In genomic region chr16:20611350-20611902, GRCh38 we compare ENCODE assay signal across 17 cellular contexts. TPM values are rescaled to one million over a fixed set of nuclear protein-coding genes. Genes with fewer than 3 reads are reported as not detected.
DNase-seq lines count a peak whose midpoint lies in the region; ATAC-seq, FAIRE-seq and TF ChIP-seq lines count a peak whose summit lies in the region.
"Had no signal": no experiment of that assay in that cellular context is flagged by ENCODE, and none has a peak within 500 bp of the region (broad histone marks: within the 10 kb centered on the region; RNA-seq: fewer than 3 reads in every experiment).

No MANE protein-coding gene starts in this region.

- peak overlapping the region; percentile 14 to 70 for H3K27ac Mint-ChIP-seq in activated naive CD4-positive, alpha-beta T cell treated with anti-CD3 and anti-CD28 coated beads, Interleukin-2, amount 50 U/mL, for 72 hours
- H3K27ac Mint-ChIP-seq in activated naive CD4-positive, alpha-beta T cell treated with anti-CD3 and anti-CD28 coated beads for 36 hours: no peak overlapping the region
- H3K27ac Mint-ChIP-seq in stimulated activated memory B cell treated with anti-CD40 and anti-IgM and Interleukin-4, amounts not matched to agents 10 μg/mL and 1 μg/mL and 100 μg/mL, for 72 hours: no peak overlapping the region
- H3K27ac Mint-ChIP-seq: GM23338; T-helper 1 cell treated with Interleukin-12 subunit alpha and Interleukin-12 subunit beta and Interleukin-4 antibody, amounts not matched to agents 30 μg/mL and 1 μg/mL, for 36 hours had no signal

- ATAC-seq in activated naive CD4-positive, alpha-beta T cell treated with anti-CD3 and anti-CD28 coated beads, Interleukin-2, amount 50 U/mL, for 72 hours: no peak
- ATAC-seq in lower lobe of right lung (peak in 1 of 2 donors; percentile 40), upper lobe of right lung (peak; percentile 11)
- ATAC-seq in stimulated activated memory B cell treated with anti-CD40 and anti-IgM and Interleukin-4, amounts not matched to agents 10 μg/mL and 1 μg/mL and 100 μg/mL, for 72 hours: no peak
- ATAC-seq: GM23338 had no signal

- no peak overlapping the region for H3K4me3 ChIP-seq in lower lobe of right lung
- no peak overlapping the region for H3K4me3 ChIP-seq in upper lobe of right lung
- H3K4me3 ChIP-seq: adrenal gland, GM23338 had no signal

- CTCF ChIA-PET in activated naive CD4-positive, alpha-beta T cell treated with anti-CD3 and anti-CD28 coated beads for 36 hours (lab: Charles Lee): no interaction called here

- intact Hi-C loops in activated naive CD4-positive, alpha-beta T cell treated with anti-CD3 and anti-CD28 coated beads for 36 hours (cut with micrococcal nuclease): no loop called here
- intact Hi-C loops in lower lobe of right lung (cut with DNase I): no loop called here
- intact Hi-C loops in upper lobe of right lung (cut with DNase I): no loop called here

- H3K4me1 ChIP-seq in lower lobe of right lung (peaks cover 19% of the 10 kb centered on the region), upper lobe of right lung (peaks cover 16% of the 10 kb centered on the region)
- H3K4me1 ChIP-seq: adrenal gland had no signal

- peaks cover 11% of the 10 kb centered on the region for H3K27me3 Mint-ChIP-seq in activated naive CD4-positive, alpha-beta T cell treated with anti-CD3 and anti-CD28 coated beads for 36 hours (ENCODE audit: low read depth)
- peaks cover 38% of the 10 kb centered on the region for H3K27me3 Mint-ChIP-seq in stimulated activated memory B cell treated with anti-CD40 and anti-IgM and Interleukin-4, amounts not matched to agents 10 μg/mL and 1 μg/mL and 100 μg/mL, for 72 hours

- no peaks in the 10 kb centered on the region for H3K9me3 Mint-ChIP-seq in activated naive CD4-positive, alpha-beta T cell treated with anti-CD3 and anti-CD28 coated beads, Interleukin-2, amount 50 U/mL, for 72 hours
- H3K9me3 Mint-ChIP-seq in activated naive CD4-positive, alpha-beta T cell treated with anti-CD3 and anti-CD28 coated beads for 36 hours: no peaks in the 10 kb centered on the region
- H3K9me3 Mint-ChIP-seq in stimulated activated memory B cell treated with anti-CD40 and anti-IgM and Interleukin-4, amounts not matched to agents 10 μg/mL and 1 μg/mL and 100 μg/mL, for 72 hours: no peaks in the 10 kb centered on the region
- H3K9me3 Mint-ChIP-seq: GM23338; T-helper 1 cell treated with Interleukin-12 subunit alpha and Interleukin-12 subunit beta and Interleukin-4 antibody, amounts not matched to agents 30 μg/mL and 1 μg/mL, for 36 hours had no signal

- no peak for TF ChIP-seq POLR2A in H54 (IDR thresholded peaks at IDR 0.05; ENCODE audit: low read depth, low read length)

- no peak overlapping the region for H3K4me3 Mint-ChIP-seq in activated naive CD4-positive, alpha-beta T cell treated with anti-CD3 and anti-CD28 coated beads for 36 hours
- H3K4me3 Mint-ChIP-seq in stimulated activated memory B cell treated with anti-CD40 and anti-IgM and Interleukin-4, amounts not matched to agents 10 μg/mL and 1 μg/mL and 100 μg/mL, for 72 hours: no peak overlapping the region
- H3K4me3 Mint-ChIP-seq: GM23338; T-helper 1 cell treated with Interleukin-12 subunit alpha and Interleukin-12 subunit beta and Interleukin-4 antibody, amounts not matched to agents 30 μg/mL and 1 μg/mL, for 36 hours had no signal

- H3K27ac ChIP-seq in caudate nucleus (ENCODE audit: low read depth, low read length) (no peak overlapping the region), lower lobe of right lung (peak overlapping the region; percentile 49), upper lobe of right lung (peak overlapping the region; percentile 70)

- H3K27me3 ChIP-seq in lower lobe of right lung (ENCODE audit: low read depth): no peaks in the 10 kb centered on the region
- H3K27me3 ChIP-seq in upper lobe of right lung: no peaks in the 10 kb centered on the region
- H3K27me3 ChIP-seq: adrenal gland had no signal

- H3K9me3 ChIP-seq in lower lobe of right lung (no peaks in the 10 kb centered on the region), upper lobe of right lung (no peaks in the 10 kb centered on the region)
- H3K9me3 ChIP-seq: adrenal gland had no signal

- H3K36me3 ChIP-seq in lower lobe of right lung (no peaks in the 10 kb centered on the region), upper lobe of right lung (no peaks in the 10 kb centered on the region)
- H3K36me3 ChIP-seq: adrenal gland had no signal

- no peaks in the 10 kb centered on the region for H3K4me1 Mint-ChIP-seq in activated naive CD4-positive, alpha-beta T cell treated with anti-CD3 and anti-CD28 coated beads for 36 hours (ENCODE audit: low read depth)
- H3K4me1 Mint-ChIP-seq in stimulated activated memory B cell treated with anti-CD40 and anti-IgM and Interleukin-4, amounts not matched to agents 10 μg/mL and 1 μg/mL and 100 μg/mL, for 72 hours: no peaks in the 10 kb centered on the region

- FAIRE-seq in H54 (lab: Jason Lieb, UNC): no peak
- FAIRE-seq: A204.1, islet of Langerhans, urothelium cell line had no signal

- no peak for DNase-seq in activated naive CD4-positive, alpha-beta T cell treated with anti-CD3 and anti-CD28 coated beads, Interleukin-2, amount 50 U/mL, for 72 hours (ENCODE audit: low spot score in 2 of 2)
- DNase-seq in activated naive CD4-positive, alpha-beta T cell treated with anti-CD3 and anti-CD28 coated beads for 36 hours: no peak
- DNase-seq in caudate nucleus (lab: John Stamatoyannopoulos, UW): peak in 43 of 61 donors; percentile 6 to 98 (median 36)
- DNase-seq in lower lobe of right lung: peak; percentile 67
- DNase-seq in upper lobe of right lung: peak; percentile 78
- no peak for DNase-seq in SK-N-DZ (ENCODE audit: low spot score)
- no peak for DNase-seq in H54 (ENCODE audit: insufficient read length, low spot score)
- DNase-seq: KG1; NK-92 treated with Interleukin-12 subunit alpha and Interleukin-12 subunit beta, amount 100 ng/mL, for 24 hours had no signal

- H3K36me3 Mint-ChIP-seq in activated naive CD4-positive, alpha-beta T cell treated with anti-CD3 and anti-CD28 coated beads, Interleukin-2, amount 50 U/mL, for 72 hours: no peaks in the 10 kb centered on the region
- no peaks in the 10 kb centered on the region for H3K36me3 Mint-ChIP-seq in activated naive CD4-positive, alpha-beta T cell treated with anti-CD3 and anti-CD28 coated beads for 36 hours (ENCODE audit: low read depth)
- no peaks in the 10 kb centered on the region for H3K36me3 Mint-ChIP-seq in stimulated activated memory B cell treated with anti-CD40 and anti-IgM and Interleukin-4, amounts not matched to agents 10 μg/mL and 1 μg/mL and 100 μg/mL, for 72 hours

- TF ChIP-seq CTCF in lower lobe of right lung (IDR thresholded peaks at IDR 0.05): no peak
- no peak for TF ChIP-seq CTCF in upper lobe of right lung (IDR thresholded peaks at IDR 0.05)

RNA-seq across cellular contexts. Expression of gene ACSM2B, which starts 35.3 kb away (rescaled TPM):
- total RNA-seq in activated naive CD4-positive, alpha-beta T cell treated with anti-CD3 and anti-CD28 coated beads, Interleukin-2, amount 50 U/mL, for 72 hours: not detected
- total RNA-seq in activated naive CD4-positive, alpha-beta T cell treated with anti-CD3 and anti-CD28 coated beads for 36 hours: not detected
- total RNA-seq in lower lobe of right lung (not detected), upper lobe of right lung (not detected)
- not detected in 2 replicates for polyA plus RNA-seq in SK-N-DZ (2014; cell fraction: cytosol; rRNA removed)
- polyA plus RNA-seq in SK-N-DZ (2014; cell fraction: nucleus; rRNA removed): not detected in 2 replicates
- total RNA-seq: epithelial cell of proximal tubule, GM23338 had no signal
- polyA plus RNA-seq: GM23338 had no signal

Comparison
In these comparisons a context has a peak if more than half of its experiments do, and no peak if none do; other contexts are left out.
1. H3K27ac Mint-ChIP-seq: peak in activated naive CD4-positive, alpha-beta T cell treated with anti-CD3 and anti-CD28 coated beads, Interleukin-2, amount 50 U/mL, for 72 hours (2 of 2); none in activated naive CD4-positive, alpha-beta T cell treated with anti-CD3 and anti-CD28 coated beads for 36 hours (single experiment) and stimulated activated memory B cell treated with anti-CD40 and anti-IgM and Interleukin-4, amounts not matched to agents 10 μg/mL and 1 μg/mL and 100 μg/mL, for 72 hours (single experiment).
2. DNase-seq: peak in caudate nucleus (43 of 61), lower lobe of right lung (single experiment) and upper lobe of right lung (single experiment); none in activated naive CD4-positive, alpha-beta T cell treated with anti-CD3 and anti-CD28 coated beads, Interleukin-2, amount 50 U/mL, for 72 hours (0 of 2), activated naive CD4-positive, alpha-beta T cell treated with anti-CD3 and anti-CD28 coated beads for 36 hours (single experiment), SK-N-DZ (single experiment) and H54 (single experiment).